1 cellular context compared by ENCODE assay signal in genomic region chr15:85470549-85471271, GRCh38.
TF ChIP-seq lines count a peak whose summit lies in the region.

No MANE protein-coding gene starts in this region.

TF ChIP-seq in IMR-90, 13 proteins besides CTCF, POLR2A, EP300 and RAD21 (continued from another document):
- TF ChIP-seq USF2 (IDR thresholded peaks at IDR 0.05; ENCODE audit: low read depth, low read length), result no peak
- TF ChIP-seq RFX5 (IDR thresholded peaks at IDR 0.05; ENCODE audit: low read depth, low read length), result no peak
- TF ChIP-seq BHLHE40 (IDR thresholded peaks at IDR 0.05; ENCODE audit: low read depth, low read length), result no peak
- no peak for TF ChIP-seq CHD1 (IDR thresholded peaks at IDR 0.05; ENCODE audit: low read depth, low read length)
- no peak for TF ChIP-seq ELK1 (IDR thresholded peaks at IDR 0.05; ENCODE audit: borderline replicate concordance, low read depth, low read length)
- TF ChIP-seq NFE2L2 (IDR thresholded peaks at IDR 0.05; ENCODE audit: low read depth, low read length), result no peak
- no peak for TF ChIP-seq MXI1 (IDR thresholded peaks at IDR 0.05; ENCODE audit: borderline replicate concordance, low read depth, low read length)
- TF ChIP-seq RCOR1 (IDR thresholded peaks at IDR 0.05; ENCODE audit: insufficient replicate concordance, low read length), result no peak
- no peak for TF ChIP-seq SMC3 (IDR thresholded peaks at IDR 0.05; ENCODE audit: low read depth, low read length)
